11 cellular contexts compared by ENCODE assay signal in the genomic region with DNA sequence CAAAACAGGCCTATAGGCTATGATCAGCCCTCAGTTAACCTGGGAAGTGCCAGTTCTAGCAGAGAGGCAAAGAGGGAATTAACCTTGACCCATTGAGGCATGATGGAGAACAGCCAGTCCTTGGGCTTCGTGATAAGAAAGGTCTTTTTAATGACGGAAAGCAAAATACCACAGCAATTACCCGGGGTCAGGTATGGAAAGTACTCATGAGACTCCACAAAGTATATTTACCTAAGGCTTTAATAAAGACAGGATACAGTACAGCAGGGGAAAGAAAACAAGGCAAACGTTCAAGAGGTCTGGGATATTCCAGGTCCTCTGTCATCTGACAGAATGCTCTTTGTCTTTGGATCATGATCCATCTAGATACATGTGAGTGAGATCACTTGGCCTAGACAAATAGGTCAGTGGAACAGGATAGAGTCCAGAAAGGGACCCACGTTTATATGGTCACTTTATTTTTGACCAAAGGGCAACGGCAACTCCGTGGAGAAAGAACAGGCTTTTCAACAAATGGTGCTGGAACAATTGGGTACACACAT. TPM values are rescaled to one million over a fixed set of nuclear protein-coding genes. Genes with fewer than 3 reads are reported as not detected.
DNase-seq lines count a peak whose midpoint lies in the region; ATAC-seq and TF ChIP-seq lines count a peak whose summit lies in the region.
"Had no signal": no experiment of that assay in that cellular context is flagged by ENCODE, and none has a peak within 500 bp of the region (broad histone marks: within the 10 kb centered on the region; RNA-seq: fewer than 3 reads in every experiment).

No MANE protein-coding gene starts in this region.

- no peak overlapping the region for H3K4me3 Mint-ChIP-seq in immature natural killer cell

- H3K36me3 ChIP-seq in mucosa of descending colon (ENCODE audit: low read depth), result no peaks in the 10 kb centered on the region

- H3K27me3 Mint-ChIP-seq in immature natural killer cell (ENCODE audit: low read depth in 3 of 3), result peaks cover 0 to 2% (median 1%) of the 10 kb centered on the region in 3 donors

- DNase-seq in HT1080 (ENCODE audit: low read depth), result peak; percentile 22
- DNase-seq in astrocyte of the spinal cord (ENCODE audit: low read depth, low spot score), result peak; percentile 44
- no peak for DNase-seq in mucosa of descending colon
- no peak for DNase-seq in foreskin keratinocyte
- no peak for DNase-seq in immature natural killer cell
- no peak for DNase-seq in NCI-H524 (lab: John Stamatoyannopoulos, UW)
- DNase-seq: NCI-H1436, RPMI8226 had no signal

- H3K9me3 ChIP-seq in mucosa of descending colon, result no peaks in the 10 kb centered on the region

- H3K27me3 ChIP-seq in foreskin keratinocyte, result no peaks in the 10 kb centered on the region

- no peaks in the 10 kb centered on the region for H3K9me3 Mint-ChIP-seq in immature natural killer cell

- no peak overlapping the region for H3K27ac Mint-ChIP-seq in immature natural killer cell

- intact Hi-C loops in mucosa of descending colon (cut with DNase I, micrococcal nuclease), result no loop called here

- ATAC-seq in mucosa of descending colon (peak; percentile 21), foreskin keratinocyte (no peak), HG03196 (IDR thresholded peaks at IDR 0.05; ENCODE audit: unreplicated experiment) (no peak)
- ATAC-seq: activated CD4-positive, CD25-positive, alpha-beta regulatory T cell treated with anti-CD3 and anti-CD28 coated beads, Interleukin-2, amount 50 U/mL, for 24 hours had no signal

- TF ChIP-seq CTCF in C4-2B (conservative IDR thresholded peaks at IDR 0.05) (no peak), astrocyte of the spinal cord (IDR thresholded peaks at IDR 0.05; ENCODE audit: low read depth, low read length) (no peak), mucosa of descending colon (IDR thresholded peaks at IDR 0.05) (no peak), foreskin keratinocyte (conservative IDR thresholded peaks at IDR 0.05) (no peak)

- peaks cover 0 to 7% (median 4%) of the 10 kb centered on the region in 3 donors for H3K36me3 Mint-ChIP-seq in immature natural killer cell

- H3K27ac ChIP-seq in C4-2B (peak overlapping the region; percentile 50; the same call in 1 of the 2 replicates), foreskin keratinocyte (no peak overlapping the region)

- in situ Hi-C loops in astrocyte of the spinal cord (cut with HindIII; ENCODE audit: low sequenced_read_pairs), result no loop called here

- peaks cover 17 to 41% of the 10 kb centered on the region in 2 donors for H3K4me1 Mint-ChIP-seq in immature natural killer cell

- H3K4me3 ChIP-seq in astrocyte of the spinal cord (ENCODE audit: low read depth, low read length), result no peak overlapping the region
- H3K4me3 ChIP-seq in mucosa of descending colon, result no peak overlapping the region

- H3K4me1 ChIP-seq in mucosa of descending colon (ENCODE audit: low read depth), result no peaks in the 10 kb centered on the region
- H3K4me1 ChIP-seq in foreskin keratinocyte, result peaks cover 54% of the 10 kb centered on the region

RNA-seq across cellular contexts. Expression of gene WDFY2, which starts 52.2 kb away (rescaled TPM):
- total RNA-seq in HT1080 (2014; rRNA removed; shearing (Covaris generic)), result 7.4 and 9.9 TPM in 2 replicates
- 10.4 and 13.0 TPM in 2 replicates for polyA plus RNA-seq in HT1080 (2015; cell fraction: cytosol; rRNA removed)
- polyA plus RNA-seq in HT1080 (2015; cell fraction: nucleus; rRNA removed), result 52.8 and 66.4 TPM in 2 replicates
- total RNA-seq in mucosa of descending colon (1 to 10 TPM; 3.4 to 9.6 (median 6.6) TPM), foreskin keratinocyte (21.5 and 23.6 TPM in 2 replicates)
- polyA plus RNA-seq in foreskin keratinocyte (9.2 and 11.1 TPM in 2 replicates), immature natural killer cell (1 to 10 TPM; 1.6 to 4.6 (median 3.0) TPM)

Comparison
In these comparisons a context has a peak if more than half of its experiments do, and no peak if none do; other contexts are left out.
1. DNase-seq: peak in HT1080 (single experiment) and astrocyte of the spinal cord (single experiment); none in mucosa of descending colon (0 of 3), foreskin keratinocyte (0 of 2), immature natural killer cell (0 of 3) and NCI-H524 (0 of 2).